9 cellular contexts compared by ENCODE assay signal in the genomic region with DNA sequence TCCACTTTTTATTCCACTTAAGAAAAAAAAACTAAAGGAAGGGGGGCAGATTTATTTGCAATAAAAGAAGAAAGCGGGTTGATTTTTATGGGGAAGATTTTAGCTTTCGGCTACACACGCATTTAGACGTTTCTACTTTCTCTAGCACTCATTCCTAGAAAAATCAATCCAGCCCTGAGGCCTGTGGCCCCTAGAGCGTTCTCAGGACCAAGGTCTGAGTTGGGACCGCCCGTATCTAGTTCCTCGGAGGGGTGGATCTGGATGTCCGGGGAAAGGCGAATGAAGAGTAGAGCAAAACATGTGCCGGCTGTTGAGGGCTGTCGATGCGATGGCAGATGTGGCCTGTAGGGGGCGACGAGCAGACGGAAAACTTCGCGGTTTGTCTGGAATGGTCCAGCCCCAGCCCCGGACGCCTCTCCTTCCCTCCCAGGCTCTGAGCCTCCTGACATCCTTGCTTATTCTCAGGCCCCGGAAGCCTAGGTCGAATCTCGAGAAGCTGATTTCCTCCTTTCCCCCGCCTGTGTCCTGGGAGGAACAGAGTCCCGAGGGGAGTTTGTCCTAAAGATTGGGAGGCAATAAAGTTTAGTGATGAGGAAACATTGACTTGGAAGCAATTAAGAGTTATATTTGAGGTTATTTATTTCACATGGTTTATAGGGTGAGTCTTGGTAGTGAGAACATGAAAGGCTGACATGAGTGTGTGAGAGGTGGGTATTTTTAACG. TPM values are rescaled to one million over a fixed set of nuclear protein-coding genes. Genes with fewer than 3 reads are reported as not detected.
DNase-seq lines count a peak whose midpoint lies in the region; ATAC-seq, FAIRE-seq and TF ChIP-seq lines count a peak whose summit lies in the region.
"Had no signal": no experiment of that assay in that cellular context is flagged by ENCODE, and none has a peak within 500 bp of the region (broad histone marks: within the 10 kb centered on the region; RNA-seq: fewer than 3 reads in every experiment).

No MANE protein-coding gene starts in this region.

- peak; percentile 76 for FAIRE-seq in K562 (lab: Jason Lieb, UNC)

- H3K79me2 ChIP-seq in K562 (ENCODE audit: control insufficient read depth, insufficient read depth, low read length) = no peaks in the 10 kb centered on the region

- intact Hi-C loops in K562 (cut with micrococcal nuclease) = loop anchor here (1.0 kb wide), 1 partner anchor 114 kb away; no protein-coding TSS in a partner anchor
- intact Hi-C loops in stomach (cut with DNase I; ENCODE audit: low total_unique reads) = no loop called here

- H3K27me3 ChIP-seq in K562 (ENCODE audit: control insufficient read depth in 2 of 2, insufficient read depth in 2 of 2, low read length in 2 of 2) (peaks cover 34 to 57% of the 10 kb centered on the region in 2 experiments; a peak in 4 of 5 replicates), stomach (peaks cover 51 to 100% (median 92%) of the 10 kb centered on the region in 3 donors)

- in situ Hi-C loops in K562 (cut with MboI) = no loop called here

- no peak overlapping the region for H3K27ac ChIP-seq in K562 (ENCODE audit: extremely low read depth, low read depth, low read length)
- no peak overlapping the region for H3K27ac ChIP-seq in stomach
- H3K27ac ChIP-seq: skin epidermis had no signal

- TF ChIP-seq EP300 in K562 (IDR thresholded peaks at IDR 0.05; ENCODE audit: low read length) (peak; percentile 5; the same call in 1 of the 2 replicates), stomach (IDR thresholded peaks at IDR 0.05) (no peak)

- BruUV-seq in K562 (replicated peaks; lab: Mats Ljungman, UMichigan) = no TSS peak

- peak overlapping the region; percentile 52; the same call in 1 of the 2 replicates for H2AFZ ChIP-seq in K562 (ENCODE audit: low read depth, low read length)

- TF ChIP-seq RAD21 in K562 (CRISPR knock-in tag; conservative IDR thresholded peaks at IDR 0.05 in 1 of 2, IDR thresholded peaks at IDR 0.05 in 1 of 2) = peak; percentile 37 to 65

- TF ChIP-seq POLR2A in K562 (conservative IDR thresholded peaks at IDR 0.05) (no peak), stomach (IDR thresholded peaks at IDR 0.05) (no peak)

- H3K4me3 ChIP-seq in K562 (no peak overlapping the region), stomach (no peak overlapping the region)
- H3K4me3 ChIP-seq: skin epidermis had no signal

- no peak overlapping the region for H3K4me2 ChIP-seq in K562 (ENCODE audit: insufficient read depth, low read length)

- DNase-seq in AG08396 (ENCODE audit: low spot score) (peak; percentile 88), GDM1 (lab: John Stamatoyannopoulos, UW) (peak; percentile 42), OCI-M1 (lab: John Stamatoyannopoulos, UW) (peak; percentile 84), K562 (ENCODE audit: extremely low read depth in 1 of 4, low spot score in 3 of 4) (peak; percentile 76 to 80 (median 78)), inferior parietal cortex (ENCODE audit: extremely low spot score) (peak; percentile 11), stomach (peak; percentile 62)

- H3K36me3 ChIP-seq in K562 (ENCODE audit: control insufficient read depth, insufficient read depth, low read length) = no peaks in the 10 kb centered on the region
- no peaks in the 10 kb centered on the region for H3K36me3 ChIP-seq in stomach

- no peaks in the 10 kb centered on the region for H3K9me1 ChIP-seq in K562 (ENCODE audit: control insufficient read depth, insufficient read depth, low read length)

- ATAC-seq in HG03571 (IDR thresholded peaks at IDR 0.05; ENCODE audit: unreplicated experiment) (peak; percentile 58), K562 (peak; percentile 86), GM19324 (IDR thresholded peaks at IDR 0.05; ENCODE audit: low FRiP score, unreplicated experiment) (no peak)

- POLR2A ChIA-PET in K562 (lab: Yijun Ruan, JAX) = interaction anchor here (0.6 to 0.9 kb wide), 2 partner anchors 9 to 227 kb away, joined by 4 read pairs; no protein-coding TSS in a partner anchor

- CTCF ChIA-PET in K562 (lab: Yijun Ruan, JAX; ENCODE audit: low intra/inter-chr PET ratio) = interaction anchor here (0.7 to 0.9 kb wide), 3 partner anchors 114 to 211 kb away, joined by 3 to 4 read pairs (median 3); no protein-coding TSS in a partner anchor

- H3K9me3 ChIP-seq in K562 (replicated peaks; ENCODE audit: control insufficient read depth, insufficient read depth, low read depth, low read length) = no peaks in the 10 kb centered on the region
- peaks cover 0 to 23% (median 2%) of the 10 kb centered on the region in 4 donors for H3K9me3 ChIP-seq in stomach

- WGBS in K562 (ENCODE audit: insufficient coverage, low coverage, missing lambda C conversion rate) = 10% methylated on average over 23 of the region's 26 CpGs
- 8 to 12% (median 11%) methylated on average over 26 of the region's 26 CpGs for WGBS in stomach, 5 donors

- no peak overlapping the region for H3K9ac ChIP-seq in K562 (ENCODE audit: insufficient read depth in 1 of 2, low read depth in 2 of 2, low read length in 2 of 2)

- TF ChIP-seq CTCF in K562 (IDR thresholded peaks at IDR 0.05 in 2 of 3, conservative IDR thresholded peaks at IDR 0.05 in 1 of 3; ENCODE audit: insufficient read depth in 2 of 3, low read depth in 1 of 3, low read length in 3 of 3) (peak; percentile 78 to 88 (median 80)), stomach (IDR thresholded peaks at IDR 0.05) (peak in 5 of 7 experiments; percentile 27 to 66 (median 39))

- H4K20me1 ChIP-seq in K562 (replicated peaks; ENCODE audit: control insufficient read depth, insufficient read depth, low read length) = no peaks in the 10 kb centered on the region

- peaks cover 4 to 32% of the 10 kb centered on the region in 2 experiments; a peak in 3 of 5 replicates for H3K4me1 ChIP-seq in K562 (replicated peaks in 1 of 2; ENCODE audit: control insufficient read depth in 2 of 2, insufficient read depth in 2 of 2, low read length in 2 of 2)
- peaks cover 20 to 47% (median 35%) of the 10 kb centered on the region in 4 donors for H3K4me1 ChIP-seq in stomach

TF ChIP-seq in K562, 482 proteins besides CTCF, POLR2A, EP300 and RAD21 (continues in another document):
- TF ChIP-seq L3MBTL2 (IDR thresholded peaks at IDR 0.05) (peak; percentile 75), ZFP36 (IDR thresholded peaks at IDR 0.05; ENCODE audit: low read depth, low read length, partially characterized antibody) (peak; percentile 41), HNRNPUL1 (IDR thresholded peaks at IDR 0.05; ENCODE audit: low read length) (no peak)
- TF ChIP-seq, protein P1, sequence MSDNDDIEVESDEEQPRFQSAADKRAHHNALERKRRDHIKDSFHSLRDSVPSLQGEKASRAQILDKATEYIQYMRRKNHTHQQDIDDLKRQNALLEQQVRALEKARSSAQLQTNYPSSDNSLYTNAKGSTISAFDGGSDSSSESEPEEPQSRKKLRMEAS (CRISPR knock-in tag; IDR thresholded peaks at IDR 0.05) = peak; percentile 29; the same call in 1 of the 2 replicates

RNA-seq across cellular contexts. Expression of a gene that starts 5.2 kb away (rescaled TPM):
- not detected in 2 replicates for total RNA-seq in K562 (2011; cell fraction: chromatin; rRNA removed; ENCODE audit: low replicate concordance)
- 0.39 and 0.50 TPM in 2 replicates for total RNA-seq in K562 (2011; cell fraction: nucleolus; rRNA removed)
- total RNA-seq in K562 (2011; cell fraction: nucleoplasm; rRNA removed) = not detected in 2 replicates
- total RNA-seq in K562 (2014; rRNA removed) = 0.45 and 0.57 TPM in 2 replicates
- total RNA-seq in K562 (2014; rRNA removed; fragmentation: Illumina TruSeq; extraction: Trizol) = 0.07 TPM in 1 of 2 replicates, not detected in the other
- not detected in 2 replicates for total RNA-seq in K562 (2015; rRNA removed; fragmentation: Illumina TruSeq; extraction: Trizol)
- 0.29 and 0.38 TPM in 2 replicates for total RNA-seq in K562 (2021)
- 0.06 and 0.11 TPM in 2 replicates for polyA plus RNA-seq in K562 (2011; rRNA removed)
- 0.12 and 0.24 TPM in 2 replicates for polyA plus RNA-seq in K562 (2011; cell fraction: cytosol; rRNA removed)
- polyA plus RNA-seq in K562 (2011; cell fraction: nucleus; rRNA removed) = 0.10 and 0.34 TPM in 2 replicates
- 0.49 and 1.6 TPM in 2 replicates for polyA plus RNA-seq in K562 (2012)
- not detected in 2 replicates for polyA plus RNA-seq in K562 (2014; fragmentation: Illumina TruSeq; extraction: Trizol)
- under 1 TPM; 0.10 to 0.13 TPM for polyA plus RNA-seq in K562 (2014; fragmentation: Nextera tagmentation; extraction: Ambion mirVana)
- 0.07 and 0.19 TPM in 2 replicates for polyA plus RNA-seq in K562 (2014; rRNA removed)
- polyA minus RNA-seq in K562 (2011; rRNA and poly(A)+ RNA removed) = not detected in 2 replicates
- polyA minus RNA-seq in K562 (2011; cell fraction: cytosol; rRNA and poly(A)+ RNA removed) = not detected in 2 replicates
- 0.33 TPM in 1 of 2 replicates, not detected in the other for polyA minus RNA-seq in K562 (2011; cell fraction: nucleus; rRNA and poly(A)+ RNA removed)
- 1 to 10 TPM in 1 of 5 donors, under 1 TPM in 1, not detected in 3; 0.92 to 1.2 TPM for total RNA-seq in stomach
- under 1 TPM in 1 of 3 donors, not detected in 2; 0.48 TPM for polyA plus RNA-seq in stomach

RNA-seq across cellular contexts. Expression of a gene that starts 39.8 kb away (rescaled TPM):
- 40.1 and 91.4 TPM in 2 replicates for total RNA-seq in K562 (2011; cell fraction: chromatin; rRNA removed; ENCODE audit: low replicate concordance)
- total RNA-seq in K562 (2011; cell fraction: nucleolus; rRNA removed) = 22.1 and 29.7 TPM in 2 replicates
- total RNA-seq in K562 (2011; cell fraction: nucleoplasm; rRNA removed) = 47.5 and 55.0 TPM in 2 replicates
- 18.9 and 21.1 TPM in 2 replicates for total RNA-seq in K562 (2014; rRNA removed)
- total RNA-seq in K562 (2014; rRNA removed; fragmentation: Illumina TruSeq; extraction: Trizol) = 25.4 and 28.0 TPM in 2 replicates
- 21.1 and 23.3 TPM in 2 replicates for total RNA-seq in K562 (2015; rRNA removed; fragmentation: Illumina TruSeq; extraction: Trizol)
- 14.6 and 16.9 TPM in 2 replicates for total RNA-seq in K562 (2021)
- 22.8 and 35.7 TPM in 2 replicates for polyA plus RNA-seq in K562 (2011; rRNA removed)
- polyA plus RNA-seq in K562 (2011; cell fraction: cytosol; rRNA removed) = 4.6 and 9.9 TPM in 2 replicates
- polyA plus RNA-seq in K562 (2011; cell fraction: nucleus; rRNA removed) = 28.0 and 34.6 TPM in 2 replicates
- polyA plus RNA-seq in K562 (2012) = 13.1 and 18.3 TPM in 2 replicates
- 16.3 and 18.9 TPM in 2 replicates for polyA plus RNA-seq in K562 (2014; fragmentation: Illumina TruSeq; extraction: Trizol)
- 10 to 100 TPM; 26.8 to 29.1 TPM for polyA plus RNA-seq in K562 (2014; fragmentation: Nextera tagmentation; extraction: Ambion mirVana)
- polyA plus RNA-seq in K562 (2014; rRNA removed) = 16.0 and 21.9 TPM in 2 replicates
- 26.1 and 32.9 TPM in 2 replicates for polyA minus RNA-seq in K562 (2011; rRNA and poly(A)+ RNA removed)
- polyA minus RNA-seq in K562 (2011; cell fraction: cytosol; rRNA and poly(A)+ RNA removed) = 6.6 and 7.6 TPM in 2 replicates
- polyA minus RNA-seq in K562 (2011; cell fraction: nucleus; rRNA and poly(A)+ RNA removed) = 28.1 and 43.3 TPM in 2 replicates
- 10 to 100 TPM in 4 of 5 donors, 1 to 10 TPM in 1; 8.5 to 32.7 (median 10.4) TPM for total RNA-seq in stomach
- polyA plus RNA-seq in stomach = 10 to 100 TPM in 1 of 3 donors, 1 to 10 TPM in 2; 3.6 to 13.1 (median 4.0) TPM

Comparison
In these comparisons a context has a peak if more than half of its experiments do, and no peak if none do; other contexts are left out.
1. DNase-seq: peak in every context shown above with its lines; median percentile 88 in AG08396; 84 in OCI-M1; 78 in K562; 62 in stomach; 42 in GDM1; 11 in inferior parietal cortex.